7 cellular contexts compared by ENCODE assay signal in genomic region chr1:3858231-3858981, GRCh38. TPM values are rescaled to one million over a fixed set of nuclear protein-coding genes. Genes with fewer than 3 reads are reported as not detected.
DNase-seq lines count a peak whose midpoint lies in the region; ATAC-seq and TF ChIP-seq lines count a peak whose summit lies in the region.

No MANE protein-coding gene starts in this region.

- 64 to 81% (median 76%) methylated on average over 29 to 34 of the region's 34 CpGs for WGBS in adrenal gland, 4 donors
- WGBS in iPS DF 6.9 (ENCODE audit: insufficient coverage, insufficient read length): no CpG with 5 or more reads among the region's 34 CpGs
- 68 to 75% methylated on average over 34 of the region's 34 CpGs for WGBS in sigmoid colon, 2 donors

- H3K36me3 ChIP-seq in adrenal gland (replicated peaks in 1 of 2): no peaks in the 10 kb centered on the region
- H3K36me3 ChIP-seq in iPS DF 6.9 (ENCODE audit: control insufficient read depth, insufficient read depth, low read length): no peaks in the 10 kb centered on the region
- H3K36me3 ChIP-seq in sigmoid colon: no peaks in the 10 kb centered on the region

- H3K27me3 ChIP-seq in adrenal gland (no peaks in the 10 kb centered on the region), iPS DF 6.9 (ENCODE audit: control insufficient read depth, insufficient read depth, low read length) (no peaks in the 10 kb centered on the region), sigmoid colon (no peaks in the 10 kb centered on the region)

- no peaks in the 10 kb centered on the region for H3K9me3 ChIP-seq in adrenal gland (replicated peaks in 1 of 3)
- no peaks in the 10 kb centered on the region for H3K9me3 ChIP-seq in iPS DF 6.9 (ENCODE audit: control insufficient read depth, insufficient read depth, low read length)
- no peaks in the 10 kb centered on the region for H3K9me3 ChIP-seq in sigmoid colon

- no peak for ATAC-seq in GM19463 (IDR thresholded peaks at IDR 0.05; ENCODE audit: unreplicated experiment)

- TF ChIP-seq POLR2A in adrenal gland (IDR thresholded peaks at IDR 0.05): no peak
- no peak for TF ChIP-seq POLR2A in sigmoid colon (IDR thresholded peaks at IDR 0.05)

- DNase-seq in EH (ENCODE audit: low read depth): peak; percentile 38
- DNase-seq in LHCN-M2 (ENCODE audit: low read depth): peak; percentile 15
- DNase-seq in adrenal gland: peak in 4 of 7 donors; percentile 10 to 59 (median 24)
- no peak for DNase-seq in iPS DF 6.9 (ENCODE audit: low read depth, low spot score)
- DNase-seq in sigmoid colon: no peak
- DNase-seq in effector CD8-positive, alpha-beta T cell (lab: John Stamatoyannopoulos, UW): no peak

- peak overlapping the region in 2 of 4 donors; percentile 63 to 79 for H3K4me3 ChIP-seq in adrenal gland
- H3K4me3 ChIP-seq in iPS DF 6.9 (ENCODE audit: low read length): peak overlapping the region; percentile 6; the same call in 1 of the 2 replicates
- peak overlapping the region; percentile 68 to 91 (median 84) for H3K4me3 ChIP-seq in sigmoid colon

- TF ChIP-seq EP300 in sigmoid colon (IDR thresholded peaks at IDR 0.05): no peak

- intact Hi-C loops in adrenal gland (cut with DNase I): no loop called here
- intact Hi-C loops in sigmoid colon (cut with DNase I): loop anchor here (5.0 kb wide), 1 partner anchor 1446 kb away; the partner anchor contains the start of gene PEX10

- peaks cover 18 to 28% of the 10 kb centered on the region in 2 donors for H3K4me1 ChIP-seq in adrenal gland (replicated peaks in 1 of 2)
- H3K4me1 ChIP-seq in iPS DF 6.9 (ENCODE audit: control insufficient read depth, insufficient read depth, low read length): peaks cover 2% of the 10 kb centered on the region
- peaks cover 5 to 33% (median 26%) of the 10 kb centered on the region in 4 donors for H3K4me1 ChIP-seq in sigmoid colon

- no peak overlapping the region for H3K27ac ChIP-seq in adrenal gland
- H3K27ac ChIP-seq in iPS DF 6.9 (ENCODE audit: low read length): no peak overlapping the region
- H3K27ac ChIP-seq in sigmoid colon: peak overlapping the region in 1 of 4 donors; percentile 82

- TF ChIP-seq CTCF in adrenal gland (IDR thresholded peaks at IDR 0.05) (no peak), sigmoid colon (IDR thresholded peaks at IDR 0.05) (no peak)

RNA-seq across cellular contexts. Expression of gene DFFB, which starts 1.1 kb away (rescaled TPM):
- 6.6 and 7.2 TPM in 2 replicates for total RNA-seq in LHCN-M2 (2014; rRNA removed)
- polyA plus RNA-seq in LHCN-M2 (2012): 2.0 TPM
- total RNA-seq in adrenal gland: 10 to 100 TPM in 1 of 8 donors, 1 to 10 TPM in 7; 1.8 to 10.1 (median 5.2) TPM
- polyA plus RNA-seq in adrenal gland: 10 to 100 TPM in 1 of 3 donors, 1 to 10 TPM in 2; 3.0 to 13.4 (median 6.2) TPM
- total RNA-seq in sigmoid colon: 1 to 10 TPM; 2.9 to 7.4 (median 6.6) TPM
- polyA plus RNA-seq in sigmoid colon: 1 to 10 TPM; 1.8 to 9.0 (median 3.2) TPM

RNA-seq across cellular contexts. Expression of gene CEP104, which starts 1.4 kb away (rescaled TPM):
- total RNA-seq in LHCN-M2 (2014; rRNA removed) (14.6 TPM in 2 replicates), adrenal gland (10 to 100 TPM; 24.5 to 80.9 (median 55.4) TPM), sigmoid colon (10 to 100 TPM; 21.6 to 32.5 (median 25.3) TPM)
- 19.3 TPM for polyA plus RNA-seq in LHCN-M2 (2012)
- polyA plus RNA-seq in adrenal gland (10 to 100 TPM; 13.6 to 54.6 (median 16.1) TPM), sigmoid colon (10 to 100 TPM; 12.0 to 16.0 (median 12.9) TPM)

RNA-seq across cellular contexts. Expression of gene C1orf174, which starts 41.7 kb away (rescaled TPM):
- total RNA-seq in LHCN-M2 (2014; rRNA removed) (31.8 and 38.3 TPM in 2 replicates), adrenal gland (10 to 100 TPM; 16.1 to 28.0 (median 19.2) TPM), sigmoid colon (10 to 100 TPM; 23.4 to 33.0 (median 24.5) TPM)
- 15.1 TPM for polyA plus RNA-seq in LHCN-M2 (2012)
- polyA plus RNA-seq in adrenal gland (10 to 100 TPM; 11.5 to 27.6 (median 15.8) TPM), sigmoid colon (10 to 100 TPM; 10.8 to 21.2 (median 19.9) TPM)

Comparison
In these comparisons a context has a peak if more than half of its experiments do, and no peak if none do; other contexts are left out.
1. DNase-seq: peak in EH (single experiment), LHCN-M2 (single experiment) and adrenal gland (4 of 7); none in iPS DF 6.9 (single experiment), sigmoid colon (single experiment) and effector CD8-positive, alpha-beta T cell (single experiment).